Comparison of ENCODE assay signal across 8 cellular contexts in genomic region chr5:65926893-65927292, GRCh38. TPM values are rescaled to one million over a fixed set of nuclear protein-coding genes. Genes with fewer than 3 reads are reported as not detected.
A peak's percentile ranks its signal among the peaks of the same experiment; 100 is the strongest.
DNase-seq lines count a peak whose midpoint lies in the region; ATAC-seq and TF ChIP-seq lines count a peak whose summit lies in the region.

No MANE protein-coding gene starts in this region.

- POLR2A ChIA-PET in GM10248 (lab: Yijun Ruan, JAX) = no interaction called here

- ATAC-seq in stimulated activated naive B cell treated with anti-CD40 and anti-IgM and Interleukin-4, amounts not matched to agents 10 μg/mL and 1 μg/mL and 100 μg/mL, for 72 hours (replicated peaks) = no peak

- peak overlapping the region; percentile 100 for H3K4me3 Mint-ChIP-seq in activated naive CD8-positive, alpha-beta T cell
- peak overlapping the region; percentile 98 to 99 (median 99) for H3K4me3 Mint-ChIP-seq in immature natural killer cell
- peak overlapping the region; percentile 98 to 100 for H3K4me3 Mint-ChIP-seq in stimulated activated naive B cell treated with anti-CD40 and anti-IgM and Interleukin-4, amounts not matched to agents 10 μg/mL and 1 μg/mL and 100 μg/mL, for 72 hours

- peaks cover 49% of the 10 kb centered on the region for H4K20me1 ChIP-seq in BLaER1

- H3K4me1 ChIP-seq in BLaER1 (peaks cover 28% of the 10 kb centered on the region), HUES6 (ENCODE audit: control insufficient read depth, insufficient read depth, low read length) (peaks cover 8% of the 10 kb centered on the region; the same call in 1 of the 2 replicates)

- CTCF ChIA-PET in GM10248 (lab: Yijun Ruan, JAX) = interaction anchor here (1.8 kb wide), 1 partner anchor 10 kb away, joined by 6 read pairs; no protein-coding TSS in a partner anchor

- H3K27me3 Mint-ChIP-seq in activated naive CD8-positive, alpha-beta T cell = no peaks in the 10 kb centered on the region
- peaks cover 16 to 24% (median 19%) of the 10 kb centered on the region in 3 donors for H3K27me3 Mint-ChIP-seq in immature natural killer cell (ENCODE audit: low read depth in 3 of 3)
- no peaks in the 10 kb centered on the region for H3K27me3 Mint-ChIP-seq in stimulated activated naive B cell treated with anti-CD40 and anti-IgM and Interleukin-4, amounts not matched to agents 10 μg/mL and 1 μg/mL and 100 μg/mL, for 72 hours

- H3K4me1 Mint-ChIP-seq in activated naive CD8-positive, alpha-beta T cell (ENCODE audit: low read depth) = peaks cover 49% of the 10 kb centered on the region
- H3K4me1 Mint-ChIP-seq in immature natural killer cell = peaks cover 58 to 71% of the 10 kb centered on the region in 2 donors
- peaks cover 11 to 36% of the 10 kb centered on the region in 2 donors for H3K4me1 Mint-ChIP-seq in stimulated activated naive B cell treated with anti-CD40 and anti-IgM and Interleukin-4, amounts not matched to agents 10 μg/mL and 1 μg/mL and 100 μg/mL, for 72 hours

- H3K9me3 Mint-ChIP-seq in activated naive CD8-positive, alpha-beta T cell (ENCODE audit: low read depth) = no peaks in the 10 kb centered on the region
- no peaks in the 10 kb centered on the region for H3K9me3 Mint-ChIP-seq in immature natural killer cell
- no peaks in the 10 kb centered on the region for H3K9me3 Mint-ChIP-seq in stimulated activated naive B cell treated with anti-CD40 and anti-IgM and Interleukin-4, amounts not matched to agents 10 μg/mL and 1 μg/mL and 100 μg/mL, for 72 hours

- peak overlapping the region; percentile 89 for H3K4me3 ChIP-seq in BLaER1
- H3K4me3 ChIP-seq in HUES6 (ENCODE audit: low read depth, low read length) = peak overlapping the region; percentile 92

- no peak for TF ChIP-seq CTCF in GM10248 (IDR thresholded peaks at IDR 0.05; ENCODE audit: control extremely low read depth, extremely low read depth, low read depth, missing control alignments)

- H3K36me3 Mint-ChIP-seq in activated naive CD8-positive, alpha-beta T cell = no peaks in the 10 kb centered on the region
- peaks cover 0 to 8% (median 4%) of the 10 kb centered on the region in 3 donors for H3K36me3 Mint-ChIP-seq in immature natural killer cell
- H3K36me3 Mint-ChIP-seq in stimulated activated naive B cell treated with anti-CD40 and anti-IgM and Interleukin-4, amounts not matched to agents 10 μg/mL and 1 μg/mL and 100 μg/mL, for 72 hours = peaks cover 8 to 15% of the 10 kb centered on the region in 2 donors

- peak overlapping the region; percentile 99 for H3K27ac ChIP-seq in BLaER1
- H3K27ac ChIP-seq in HUES6 (ENCODE audit: low read depth, low read length) = peak overlapping the region; percentile 94; the same call in 1 of the 2 replicates

- no peaks in the 10 kb centered on the region for H3K27me3 ChIP-seq in BLaER1
- H3K27me3 ChIP-seq in HUES6 (ENCODE audit: control insufficient read depth, insufficient read depth, low read length) = peaks cover 23% of the 10 kb centered on the region

- H3K27ac Mint-ChIP-seq in activated naive CD8-positive, alpha-beta T cell = peak overlapping the region; percentile 93
- H3K27ac Mint-ChIP-seq in immature natural killer cell = peak overlapping the region; percentile 92 to 98 (median 94)
- H3K27ac Mint-ChIP-seq in stimulated activated naive B cell treated with anti-CD40 and anti-IgM and Interleukin-4, amounts not matched to agents 10 μg/mL and 1 μg/mL and 100 μg/mL, for 72 hours = peak overlapping the region; percentile 96

- H3K9ac ChIP-seq in BLaER1 (peak overlapping the region; percentile 99), HUES6 (ENCODE audit: low read length) (peak overlapping the region; percentile 99)

- peaks cover 4% of the 10 kb centered on the region; the same call in 1 of the 2 replicates for H3K9me3 ChIP-seq in BLaER1
- H3K9me3 ChIP-seq in HUES6 (ENCODE audit: control insufficient read depth, insufficient read depth, low read depth, low read length) = no peaks in the 10 kb centered on the region

- H3K36me3 ChIP-seq in BLaER1 (peaks cover 23% of the 10 kb centered on the region; the same call in 1 of the 2 replicates), HUES6 (ENCODE audit: control insufficient read depth, insufficient read depth, low read length) (0 out of 2 replicates have a peak, but pooled peaks cover 4% of the 10 kb centered on the region)

- peak overlapping the region; percentile 90 for H3K4me2 ChIP-seq in BLaER1

- DNase-seq in immature natural killer cell (peak; percentile 9 to 17 (median 13)), DMS153 treated with DMSO at 0.1 percent for 48 hours (lab: John Stamatoyannopoulos, UW; ENCODE audit: unreplicated experiment) (no peak), GM10248 (ENCODE audit: extremely low spot score) (no peak)
- no peak for DNase-seq in stimulated activated naive B cell treated with anti-CD40 and anti-IgM and Interleukin-4, amounts not matched to agents 10 μg/mL and 1 μg/mL and 100 μg/mL, for 72 hours
- no peak for DNase-seq in effector CD8-positive, alpha-beta T cell (lab: John Stamatoyannopoulos, UW)

RNA-seq across cellular contexts. Expression of gene ERBIN, which starts 0.5 kb away (rescaled TPM):
- polyA plus RNA-seq in immature natural killer cell = 10 to 100 TPM; 38.3 to 75.1 (median 40.6) TPM

Comparison
In these comparisons a context has a peak if more than half of its experiments do, and no peak if none do; other contexts are left out.
1. DNase-seq: peak in immature natural killer cell (3 of 3); none in stimulated activated naive B cell treated with anti-CD40 and anti-IgM and Interleukin-4, amounts not matched to agents 10 μg/mL and 1 μg/mL and 100 μg/mL, for 72 hours (single experiment), effector CD8-positive, alpha-beta T cell (single experiment), DMS153 treated with DMSO at 0.1 percent for 48 hours (single experiment) and GM10248 (single experiment).
2. Peak in every context shown above with its lines, with median percentiles within 50 percentile points of each other: H3K27ac Mint-ChIP-seq and H3K4me3 Mint-ChIP-seq.